21 cellular contexts compared by ENCODE assay signal in the genomic region with DNA sequence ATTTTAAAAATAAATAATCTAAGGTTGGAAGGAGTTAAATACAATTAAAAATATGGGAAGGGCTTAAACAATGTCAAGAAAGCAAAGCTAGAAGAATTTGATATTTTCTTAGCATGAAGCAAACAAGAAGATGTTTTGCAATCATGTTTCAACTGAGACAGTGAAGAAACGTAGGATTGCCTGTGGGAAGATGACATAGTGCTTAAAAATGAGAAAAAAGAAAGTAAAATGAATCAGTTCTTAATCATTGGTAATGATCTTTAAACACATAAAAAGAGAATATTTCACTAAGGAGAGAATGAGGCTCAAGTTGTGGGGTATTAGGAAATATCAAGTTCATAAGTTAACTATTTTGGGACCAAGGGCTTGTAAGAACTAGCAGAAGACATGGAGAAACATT.
DNase-seq lines count a peak whose midpoint lies in the region; TF ChIP-seq lines count a peak whose summit lies in the region.
"Had no signal": no experiment of that assay in that cellular context is flagged by ENCODE, and none has a peak within 500 bp of the region (broad histone marks: within the 10 kb centered on the region; RNA-seq: fewer than 3 reads in every experiment).

No MANE protein-coding gene starts in this region.

- no peaks in the 10 kb centered on the region for H3K36me3 ChIP-seq in CD4-positive, alpha-beta memory T cell (ENCODE audit: insufficient read depth, low read length)
- H3K36me3 ChIP-seq: BLaER1, neutrophil, Peyer's patch had no signal

- CTCF ChIA-PET in CD4-positive, alpha-beta memory T cell (lab: Charles Lee; ENCODE audit: partially characterized antibody) = no interaction called here

- TF ChIP-seq CTCF in AG10803 (conservative IDR thresholded peaks at IDR 0.05; ENCODE audit: low read length) (no peak), epithelial cell of esophagus (IDR thresholded peaks at IDR 0.05; ENCODE audit: insufficient read depth, low read depth, low read length, missing control alignments) (no peak), osteocyte (IDR thresholded peaks at IDR 0.05) (no peak)

- H3K27ac Mint-ChIP-seq in osteocyte (ENCODE audit: unreplicated experiment) = peak overlapping the region; percentile 69
- no peak overlapping the region for H3K27ac Mint-ChIP-seq in CD4-positive, alpha-beta memory T cell
- H3K27ac Mint-ChIP-seq: stimulated activated naive CD8-positive, alpha-beta T cell treated with anti-CD3 and anti-CD28 coated beads, Interleukin-15, Interleukin-2, amounts not matched to agents 100 ng/mL and 50 ng/mL, for 24 hours had no signal

- H3K4me3 ChIP-seq in AG10803 (ENCODE audit: low read length) = no peak overlapping the region
- H3K4me3 ChIP-seq in epithelial cell of esophagus (ENCODE audit: low read length) = no peak overlapping the region
- no peak overlapping the region for H3K4me3 ChIP-seq in CD4-positive, alpha-beta memory T cell (ENCODE audit: low read length in 2 of 2)
- H3K4me3 ChIP-seq: BLaER1, Peyer's patch had no signal

- intact Hi-C loops in head of caudate nucleus (cut with DNase I) = no loop called here
- intact Hi-C loops in CD4-positive, alpha-beta memory T cell (cut with micrococcal nuclease) = no loop called here

- H3K27ac ChIP-seq in CD4-positive, alpha-beta memory T cell (ENCODE audit: low read depth, low read length) = no peak overlapping the region
- H3K27ac ChIP-seq: BLaER1, neutrophil, Peyer's patch had no signal

- no peaks in the 10 kb centered on the region for H3K27me3 Mint-ChIP-seq in osteocyte (ENCODE audit: unreplicated experiment)
- H3K27me3 Mint-ChIP-seq in CD4-positive, alpha-beta memory T cell = no peaks in the 10 kb centered on the region
- H3K27me3 Mint-ChIP-seq: stimulated activated naive CD8-positive, alpha-beta T cell treated with anti-CD3 and anti-CD28 coated beads, Interleukin-15, Interleukin-2, amounts not matched to agents 100 ng/mL and 50 ng/mL, for 24 hours had no signal

- no peaks in the 10 kb centered on the region for H3K9me3 ChIP-seq in CD4-positive, alpha-beta memory T cell (ENCODE audit: control insufficient read depth in 1 of 2, low read length in 2 of 2)
- H3K9me3 ChIP-seq: BLaER1, neutrophil, Peyer's patch had no signal

- POLR2A ChIA-PET in CD4-positive, alpha-beta memory T cell (lab: Charles Lee; ENCODE audit: partially characterized antibody) = no interaction called here

- H3K4me1 Mint-ChIP-seq in osteocyte (ENCODE audit: unreplicated experiment) = peaks cover 43% of the 10 kb centered on the region
- no peaks in the 10 kb centered on the region for H3K4me1 Mint-ChIP-seq in CD4-positive, alpha-beta memory T cell

- no peaks in the 10 kb centered on the region for H3K4me1 ChIP-seq in CD4-positive, alpha-beta memory T cell (ENCODE audit: insufficient read depth, low read length)
- H3K4me1 ChIP-seq: BLaER1, Peyer's patch had no signal

- H3K9me3 Mint-ChIP-seq in osteocyte (ENCODE audit: unreplicated experiment) = no peaks in the 10 kb centered on the region
- peaks cover 0 to 15% (median 9%) of the 10 kb centered on the region in 8 donors for H3K9me3 Mint-ChIP-seq in CD4-positive, alpha-beta memory T cell

- DNase-seq in AG10803 (ENCODE audit: low read depth) (peak; percentile 84), LHCN-M2 (ENCODE audit: low read depth) (peak; percentile 60), epithelial cell of esophagus (ENCODE audit: low read depth) (peak; percentile 82), osteocyte (ENCODE audit: extremely low spot score, unreplicated experiment) (no peak), head of caudate nucleus (no peak), NOMO-1 (lab: John Stamatoyannopoulos, UW; ENCODE audit: unreplicated experiment in 2 of 2) (no peak)
- no peak for DNase-seq in activated T-cell treated with anti-CD3 and anti-CD28 coated beads, Interleukin-2, amount 50 U/mL, for 1 hour
- DNase-seq in CD4-positive, alpha-beta memory T cell = no peak
- DNase-seq: activated CD4-positive, alpha-beta T cell treated with anti-CD3 and anti-CD28 coated beads for 4 hours; activated CD8-positive, alpha-beta memory T cell treated with anti-CD3 and anti-CD28 coated beads, Interleukin-2, amount 50 U/mL, for 4 hours; activated gamma-delta T cell; aorta; glutamatergic neuron; NCI-H1436 treated with DMSO at 0.1 percent for 48 hours; NCI-H2171 treated with DMSO at 0.1 percent for 48 hours; NCI-H774; Peyer's patch; right cardiac atrium had no signal

- H3K4me3 Mint-ChIP-seq in osteocyte (ENCODE audit: unreplicated experiment) = no peak overlapping the region
- H3K4me3 Mint-ChIP-seq in CD4-positive, alpha-beta memory T cell = no peak overlapping the region
- H3K4me3 Mint-ChIP-seq: stimulated activated naive CD8-positive, alpha-beta T cell treated with anti-CD3 and anti-CD28 coated beads, Interleukin-15, Interleukin-2, amounts not matched to agents 100 ng/mL and 50 ng/mL, for 24 hours had no signal

- H3K36me3 Mint-ChIP-seq in osteocyte (ENCODE audit: unreplicated experiment) = no peaks in the 10 kb centered on the region
- no peaks in the 10 kb centered on the region for H3K36me3 Mint-ChIP-seq in CD4-positive, alpha-beta memory T cell

- no peaks in the 10 kb centered on the region for H3K27me3 ChIP-seq in CD4-positive, alpha-beta memory T cell (ENCODE audit: insufficient read depth, low read length)
- H3K27me3 ChIP-seq: BLaER1, neutrophil, Peyer's patch had no signal

Comparison
In these comparisons a context has a peak if more than half of its experiments do, and no peak if none do; other contexts are left out.
1. DNase-seq: peak in AG10803 (single experiment), LHCN-M2 (single experiment) and epithelial cell of esophagus (single experiment); none in osteocyte (single experiment), head of caudate nucleus (0 of 42), NOMO-1 (0 of 2), activated T-cell treated with anti-CD3 and anti-CD28 coated beads, Interleukin-2, amount 50 U/mL, for 1 hour (single experiment) and CD4-positive, alpha-beta memory T cell (0 of 5).